1 cellular context compared by ENCODE assay signal in genomic region chr4:124018383-124019317, GRCh38.
TF ChIP-seq lines count a peak whose summit lies in the region.

No MANE protein-coding gene starts in this region.

TF ChIP-seq in GM12878, 131 proteins besides CTCF, POLR2A, EP300 and RAD21 (continued from another document):
- peak; percentile 39; the same call in 1 of the 2 replicates for TF ChIP-seq PKNOX1 (IDR thresholded peaks at IDR 0.05)
- TF ChIP-seq ZBTB4 (CRISPR knock-in tag; IDR thresholded peaks at IDR 0.05), result no peak
- TF ChIP-seq JUNB (IDR thresholded peaks at IDR 0.05), result peak; percentile 78
- peak; percentile 79 for TF ChIP-seq EED (IDR thresholded peaks at IDR 0.05; ENCODE audit: low read depth)
- TF ChIP-seq E4F1 (IDR thresholded peaks at IDR 0.05; ENCODE audit: borderline replicate concordance, partially characterized antibody), result no peak
- peak; percentile 76; the same call in 1 of the 2 replicates for TF ChIP-seq ATF7 (IDR thresholded peaks at IDR 0.05; ENCODE audit: low read depth)
- no peak for TF ChIP-seq MLLT1 (IDR thresholded peaks at IDR 0.05)
- TF ChIP-seq MTA2 (IDR thresholded peaks at IDR 0.05; ENCODE audit: low read depth), result 0 out of 2 replicates have a peak, but pooled peaks have one; percentile 20
- peak; percentile 41 for TF ChIP-seq PBX3 (IDR thresholded peaks at IDR 0.05; ENCODE audit: insufficient replicate concordance, low read depth, low read length)
- TF ChIP-seq KLF5 (IDR thresholded peaks at IDR 0.05; ENCODE audit: partially characterized antibody), result no peak
- TF ChIP-seq STAT3 (IDR thresholded peaks at IDR 0.05; ENCODE audit: low read depth, low read length), result 0 out of 2 replicates have a peak, but pooled peaks have one; percentile 37
- no peak for TF ChIP-seq POLR2AphosphoS5 (IDR thresholded peaks at IDR 0.05; ENCODE audit: low read length)
- no peak for TF ChIP-seq CBX3 (IDR thresholded peaks at IDR 0.05; ENCODE audit: borderline replicate concordance, low read depth)
- TF ChIP-seq SPI1 (IDR thresholded peaks at IDR 0.05; ENCODE audit: borderline replicate concordance, insufficient read depth, low read depth, low read length), result peak; percentile 58; the same call in 1 of the 2 replicates
- TF ChIP-seq ZNF622 (IDR thresholded peaks at IDR 0.05), result no peak
- TF ChIP-seq SIN3A (IDR thresholded peaks at IDR 0.05; ENCODE audit: low read depth, low read length), result no peak
- TF ChIP-seq CBX5 (IDR thresholded peaks at IDR 0.05; ENCODE audit: low read depth), result 0 out of 2 replicates have a peak, but pooled peaks have one; percentile 22
- 0 out of 3 replicates have a peak, but pooled peaks of 1 of the 2 experiments have one; percentile 24 for TF ChIP-seq EGR1 (IDR thresholded peaks at IDR 0.05; ENCODE audit: borderline replicate concordance in 1 of 2, low read depth in 2 of 2, low read length in 2 of 2)
- TF ChIP-seq GABPA (IDR thresholded peaks at IDR 0.05; ENCODE audit: low read depth), result peak; percentile 73
- peak; percentile 56 for TF ChIP-seq MEF2B (IDR thresholded peaks at IDR 0.05; ENCODE audit: partially characterized antibody, poor library complexity, severe bottlenecking)
- TF ChIP-seq BHLHE40 (IDR thresholded peaks at IDR 0.05; ENCODE audit: borderline replicate concordance in 1 of 2, low read depth in 2 of 2, low read length in 1 of 2), result no peak
- peak; percentile 49; the same call in 1 of the 2 replicates for TF ChIP-seq NFIC (IDR thresholded peaks at IDR 0.05; ENCODE audit: low read depth, low read length)
- 0 out of 2 replicates have a peak, but pooled peaks have one; percentile 31 for TF ChIP-seq DPF2 (IDR thresholded peaks at IDR 0.05)
- TF ChIP-seq ETV6 (conservative IDR thresholded peaks at IDR 0.05 in 1 of 2, IDR thresholded peaks at IDR 0.05 in 1 of 2; ENCODE audit: borderline replicate concordance in 1 of 2, low read depth in 1 of 2), result peak in 1 of 2 experiments; percentile 92; a peak in 2 of 4 replicates
- no peak for TF ChIP-seq TCF7 (IDR thresholded peaks at IDR 0.05; ENCODE audit: borderline replicate concordance)
- TF ChIP-seq ASH2L (IDR thresholded peaks at IDR 0.05; ENCODE audit: borderline replicate concordance, low read depth), result no peak
- TF ChIP-seq YY1 (IDR thresholded peaks at IDR 0.05; ENCODE audit: low read depth, low read length), result no peak
- peak; percentile 56; the same call in 1 of the 2 replicates for TF ChIP-seq CREB1 (IDR thresholded peaks at IDR 0.05; ENCODE audit: low read depth)
- TF ChIP-seq IKZF1 (conservative IDR thresholded peaks at IDR 0.05), result peak; percentile 69
- peak; percentile 13; the same call in 1 of the 2 replicates for TF ChIP-seq BCL11A (IDR thresholded peaks at IDR 0.05; ENCODE audit: low read depth, low read length)
- peak; percentile 61 to 74; a peak in 3 of 4 replicates for TF ChIP-seq IKZF2 (IDR thresholded peaks at IDR 0.05)
